ENCODE assay signal across 8 cellular contexts in the genomic region with DNA sequence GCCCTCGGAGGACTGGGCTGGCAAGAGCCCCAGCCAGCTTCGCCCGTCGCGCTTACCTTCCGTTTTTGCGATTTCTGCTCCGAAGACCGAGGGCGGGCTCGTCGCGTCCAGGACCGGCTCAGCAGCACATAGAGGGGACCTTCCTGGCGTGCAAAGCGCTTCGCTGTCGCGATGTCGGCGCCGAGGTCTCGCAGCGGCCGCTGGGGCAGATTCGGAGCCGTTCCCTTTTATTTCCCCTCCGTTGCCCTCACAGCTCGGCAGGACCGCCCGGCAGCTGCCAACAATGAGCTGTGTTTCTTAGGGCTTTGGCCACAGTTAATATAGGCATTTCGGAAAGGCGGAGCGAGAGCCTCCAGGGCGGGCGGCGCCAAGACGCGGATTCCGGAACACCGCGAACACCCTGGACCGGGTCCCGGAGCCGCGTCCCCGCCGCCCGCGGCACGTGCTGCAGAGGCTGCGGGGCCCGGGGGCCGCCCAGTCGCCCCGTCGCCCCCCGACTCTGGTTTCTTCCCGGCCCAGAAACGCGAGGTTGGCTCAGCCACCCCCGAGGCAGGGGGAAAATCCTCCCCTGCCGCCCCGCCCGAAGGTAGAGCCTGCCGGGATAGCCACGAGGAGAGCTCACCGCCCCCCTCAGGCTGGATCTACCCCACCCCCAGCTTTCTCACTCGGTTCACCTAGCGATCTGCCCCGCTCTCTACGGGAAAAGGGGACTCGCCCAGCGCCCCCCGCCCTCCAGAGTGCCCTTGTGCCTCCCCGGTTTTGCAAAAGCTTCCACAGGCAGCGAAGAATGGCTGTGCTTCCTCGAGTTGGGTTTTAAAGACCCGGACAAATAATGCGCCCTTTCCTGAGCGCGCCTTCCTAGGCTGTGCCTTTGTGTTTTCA. TPM values are rescaled to one million over a fixed set of nuclear protein-coding genes. Genes with fewer than 3 reads are reported as not detected.
DNase-seq lines count a peak whose midpoint lies in the region; ATAC-seq and TF ChIP-seq lines count a peak whose summit lies in the region.

A gene with protein sequence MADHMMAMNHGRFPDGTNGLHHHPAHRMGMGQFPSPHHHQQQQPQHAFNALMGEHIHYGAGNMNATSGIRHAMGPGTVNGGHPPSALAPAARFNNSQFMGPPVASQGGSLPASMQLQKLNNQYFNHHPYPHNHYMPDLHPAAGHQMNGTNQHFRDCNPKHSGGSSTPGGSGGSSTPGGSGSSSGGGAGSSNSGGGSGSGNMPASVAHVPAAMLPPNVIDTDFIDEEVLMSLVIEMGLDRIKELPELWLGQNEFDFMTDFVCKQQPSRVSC (minus strand): TSS at position 292 of the 882 bp plus-strand sequence. CDS start 704 bp downstream, outside the sequence.

- peaks cover 30% of the 10 kb centered on the region for H3K36me3 Mint-ChIP-seq in activated CD4-positive, alpha-beta T cell treated with anti-CD3 and anti-CD28 coated beads for 36 hours (ENCODE audit: low read depth)

- intact Hi-C loops in activated CD4-positive, alpha-beta T cell treated with anti-CD3 and anti-CD28 coated beads for 36 hours (cut with DNase I, micrococcal nuclease), result loop anchor here (1.0 to 10.0 kb wide), 15 partner anchors 83 to 1550 kb away; a partner anchor contains a TSS

- peak within 1 kb of the TSS; percentile 99 for H3K27ac Mint-ChIP-seq in activated CD4-positive, alpha-beta T cell treated with anti-CD3 and anti-CD28 coated beads for 36 hours

- peaks cover 41% of the 10 kb centered on the region for H3K4me1 Mint-ChIP-seq in activated CD4-positive, alpha-beta T cell treated with anti-CD3 and anti-CD28 coated beads for 36 hours

- no peaks in the 10 kb centered on the region for H3K27me3 Mint-ChIP-seq in activated CD4-positive, alpha-beta T cell treated with anti-CD3 and anti-CD28 coated beads for 36 hours

- peak within 1 kb of the TSS; percentile 99 for H3K4me3 Mint-ChIP-seq in activated CD4-positive, alpha-beta T cell treated with anti-CD3 and anti-CD28 coated beads for 36 hours

- peak within 1 kb of the TSS; percentile 93 for H3K27ac ChIP-seq in layer of hippocampus (ENCODE audit: low read depth, low read length)

- CTCF ChIA-PET in activated CD4-positive, alpha-beta T cell treated with anti-CD3 and anti-CD28 coated beads for 36 hours (lab: Charles Lee), result interaction anchor here (0.6 to 7.7 kb wide), 24 partner anchors 10 to 1677 kb away, joined by 3 to 94 read pairs (median 4); a partner anchor contains a TSS

- POLR2A ChIA-PET in activated CD4-positive, alpha-beta T cell treated with anti-CD3 and anti-CD28 coated beads for 36 hours (lab: Charles Lee), result interaction anchor here (0.5 to 2.1 kb wide), 16 partner anchors 18 to 910 kb away, joined by 3 to 13 read pairs (median 4); a partner anchor contains a TSS

- ATAC-seq in GM19043 (IDR thresholded peaks at IDR 0.05; ENCODE audit: low read depth, unreplicated experiment) (peak; percentile 56), HG03378 (IDR thresholded peaks at IDR 0.05; ENCODE audit: unreplicated experiment) (peak; percentile 83)
- ATAC-seq in activated CD4-positive, alpha-beta T cell treated with anti-CD3 and anti-CD28 coated beads for 36 hours, result peak; percentile 72

- TF ChIP-seq CTCF in choroid plexus epithelial cell (conservative IDR thresholded peaks at IDR 0.05; ENCODE audit: low read depth, low read length), result peak; percentile 32

- peak within 1 kb of the TSS; percentile 92 for H3K4me3 ChIP-seq in choroid plexus epithelial cell (ENCODE audit: low read depth, low read length)

- no peaks in the 10 kb centered on the region for H3K9me3 Mint-ChIP-seq in activated CD4-positive, alpha-beta T cell treated with anti-CD3 and anti-CD28 coated beads for 36 hours (ENCODE audit: low read depth)

- H3K27me3 ChIP-seq in layer of hippocampus (ENCODE audit: control insufficient read depth, insufficient read depth, low read length), result no peaks in the 10 kb centered on the region

- peak; percentile 88 for DNase-seq in AG20443 (ENCODE audit: low spot score)
- DNase-seq in NCI-H510A treated with DMSO at 0.1 percent for 48 hours (lab: John Stamatoyannopoulos, UW), result peak; percentile 57
- peak; percentile 93 for DNase-seq in activated CD4-positive, alpha-beta T cell treated with anti-CD3 and anti-CD28 coated beads for 36 hours
- DNase-seq in choroid plexus epithelial cell (ENCODE audit: low read depth), result peak; percentile 98
- peak; percentile 69 to 87 (median 80) for DNase-seq in stimulated activated CD4-positive, alpha-beta T cell treated with anti-CD3 and anti-CD28 coated beads, Interleukin-1b, Interleukin-23, amount 100 ng/mL, for 24 hours (ENCODE audit: low read depth in 4 of 4, low spot score in 1 of 4)

RNA-seq across cellular contexts. Expression of the gene that starts here (rescaled TPM):
- total RNA-seq in activated CD4-positive, alpha-beta T cell treated with anti-CD3 and anti-CD28 coated beads for 36 hours, result 10 to 100 TPM; 45.1 to 58.1 TPM

Comparison
In these comparisons a context has a peak if more than half of its experiments do, and no peak if none do; other contexts are left out.
1. Peak in every context shown above with its lines: DNase-seq, ATAC-seq, H3K4me3 ChIP-seq and H3K27ac ChIP-seq.